1 cellular context compared by ENCODE assay signal in the genomic region with DNA sequence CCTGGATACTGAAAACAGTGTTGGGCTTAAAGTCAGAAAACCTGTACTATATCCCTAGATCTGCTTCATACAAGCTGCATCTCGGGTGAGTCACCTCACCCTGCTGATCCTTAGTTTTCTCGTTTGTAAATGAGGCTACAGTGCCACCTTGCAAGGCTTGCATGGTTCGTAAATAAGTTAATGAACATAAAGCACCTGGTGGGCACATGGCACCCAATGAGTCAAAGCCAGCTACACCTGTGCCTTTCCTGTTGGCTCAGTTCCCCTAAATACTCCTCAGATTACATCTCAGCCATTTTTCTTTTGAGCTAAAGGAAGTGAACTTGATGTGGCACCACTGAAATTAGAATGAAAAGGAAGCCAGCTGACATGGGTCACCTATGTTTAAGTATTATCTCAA.
TF ChIP-seq lines count a peak whose summit lies in the region.

No MANE protein-coding gene starts in this region.

TF ChIP-seq in H1, 55 proteins besides CTCF, POLR2A, EP300 and RAD21 (continued from another document):
- TF ChIP-seq CHD7 (IDR thresholded peaks at IDR 0.05; ENCODE audit: insufficient replicate concordance, low read length) (no peak), SIN3A (conservative IDR thresholded peaks at IDR 0.05 in 1 of 2, IDR thresholded peaks at IDR 0.05 in 1 of 2; ENCODE audit: low read depth in 1 of 2, low read length in 2 of 2) (no peak), RNF2 (IDR thresholded peaks at IDR 0.05; ENCODE audit: borderline replicate concordance, low read depth, low read length, missing control alignments, poor library complexity, severe bottlenecking) (no peak), CHD2 (IDR thresholded peaks at IDR 0.05; ENCODE audit: low read length) (no peak), ZNF274 (IDR thresholded peaks at IDR 0.05; ENCODE audit: borderline replicate concordance, extremely low read depth, low read length) (no peak), JUND (IDR thresholded peaks at IDR 0.05; ENCODE audit: low read length) (no peak), SP1 (IDR thresholded peaks at IDR 0.05; ENCODE audit: low read depth, low read length) (no peak), TAF1 (IDR thresholded peaks at IDR 0.05; ENCODE audit: low read depth, low read length) (no peak), ATF3 (IDR thresholded peaks at IDR 0.05; ENCODE audit: insufficient read depth, low read depth, low read length) (no peak), SAP30 (IDR thresholded peaks at IDR 0.05; ENCODE audit: insufficient read depth, insufficient replicate concordance, low read length) (no peak)
